21 cellular contexts compared by ENCODE assay signal in the genomic region with DNA sequence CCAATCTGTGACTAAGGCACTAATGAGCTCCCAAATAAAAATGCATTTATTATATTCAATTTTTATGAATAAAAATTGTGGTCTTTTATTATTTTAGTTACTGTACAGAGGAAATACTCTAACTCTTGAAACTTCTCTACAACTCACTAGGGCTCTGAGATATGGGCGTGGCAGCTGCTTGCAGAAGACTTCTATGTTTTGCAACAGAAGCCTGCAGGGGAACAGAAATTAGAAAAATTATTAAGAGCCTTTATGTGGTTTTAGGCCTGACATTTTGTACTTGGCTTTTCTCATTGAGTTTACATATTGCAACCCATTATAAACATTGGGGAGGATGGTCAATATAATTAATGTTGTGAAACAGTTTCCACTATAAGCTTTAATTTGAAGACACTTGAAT.
"Had no signal": no experiment of that assay in that cellular context is flagged by ENCODE, and none has a peak within 500 bp of the region (broad histone marks: within the 10 kb centered on the region; RNA-seq: fewer than 3 reads in every experiment).

No MANE protein-coding gene starts in this region.

- H3K9ac ChIP-seq: neural progenitor cell had no signal

- H3K9me3 ChIP-seq: breast epithelium, esophagus muscularis mucosa, left ventricle myocardium inferior, mucosa of descending colon, tibial nerve, uterus had no signal

- H2AFZ ChIP-seq: neural progenitor cell had no signal

- H3K27me3 ChIP-seq: breast epithelium, esophagus muscularis mucosa, foreskin keratinocyte, neural progenitor cell, tibial nerve, uterus had no signal

- H3K36me3 ChIP-seq: breast epithelium, esophagus muscularis mucosa, left ventricle myocardium inferior, neural progenitor cell, tibial nerve, uterus had no signal

- H3K4me3 ChIP-seq: breast epithelium, esophagus muscularis mucosa, left ventricle myocardium inferior, mucosa of descending colon, neural progenitor cell, tibial nerve, uterus had no signal

- DNase-seq: activated CD4-positive, alpha-beta T cell treated with anti-CD3 and anti-CD28 coated beads, Interleukin-2, amount 50 U/mL, for 1 hour; activated CD8-positive, alpha-beta memory T cell treated with anti-CD3 and anti-CD28 coated beads for 24 hours; activated CD8-positive, alpha-beta memory T cell treated with anti-CD3 and anti-CD28 coated beads, Interleukin-2, amount 50 U/mL, for 48 hours; activated effector memory CD4-positive, alpha-beta T cell treated with anti-CD3 and anti-CD28 coated beads, Interleukin-2, amount 50 U/mL, for 16 hours; activated naive CD4-positive, alpha-beta T cell treated with anti-CD3 and anti-CD28 coated beads, Interleukin-2, amount 50 U/mL, for 16 hours; activated T-cell treated with anti-CD3 and anti-CD28 coated beads, Interleukin-2, amount 50 U/mL, for 48 hours; effector CD4-positive, alpha-beta T cell; foreskin keratinocyte; head of caudate nucleus; left ventricle myocardium inferior; mucosa of descending colon; naive B cell; stimulated activated CD4-positive, alpha-beta T cell treated with anti-CD3 and anti-CD28 coated beads, Interleukin-2, amount 100 ng/mL, for 24 hours; stimulated activated naive CD8-positive, alpha-beta T cell treated with anti-CD3 and anti-CD28 coated beads, Interleukin-15, Interleukin-2, amounts not matched to agents 100 U/mL and 50 U/mL, for 24 hours; T-helper 1 cell; T-helper 9 cell; uterus had no signal

- ATAC-seq: foreskin keratinocyte; mucosa of descending colon; stimulated activated naive CD8-positive, alpha-beta T cell treated with anti-CD3 and anti-CD28 coated beads, Interleukin-15, Interleukin-2, amounts not matched to agents 100 U/mL and 50 U/mL, for 24 hours had no signal

- H3K27ac ChIP-seq: breast epithelium, esophagus muscularis mucosa, foreskin keratinocyte, left ventricle myocardium inferior, neural progenitor cell, tibial nerve, uterus had no signal

- H3K4me1 ChIP-seq: breast epithelium, esophagus muscularis mucosa, foreskin keratinocyte, neural progenitor cell, uterus had no signal

- H3K4me2 ChIP-seq: neural progenitor cell had no signal
